ENCODE assay signal across 10 cellular contexts in genomic region chr17:78355701-78356100, GRCh38. TPM values are rescaled to one million over a fixed set of nuclear protein-coding genes. Genes with fewer than 3 reads are reported as not detected.
DNase-seq lines count a peak whose midpoint lies in the region; ATAC-seq, FAIRE-seq and TF ChIP-seq lines count a peak whose summit lies in the region.
"Had no signal": no experiment of that assay in that cellular context is flagged by ENCODE, and none has a peak within 500 bp of the region (broad histone marks: within the 10 kb centered on the region; RNA-seq: fewer than 3 reads in every experiment).

No MANE protein-coding gene starts in this region.

- H3K4me1 Mint-ChIP-seq in CD14-positive monocyte: peaks cover 72% of the 10 kb centered on the region
- peaks cover 43 to 46% of the 10 kb centered on the region in 2 donors for H3K4me1 Mint-ChIP-seq in natural killer cell treated with Interleukin-12 subunit alpha and Interleukin-12 subunit beta and Interleukin-15 and Interleukin-18, amount 100 ng/mL, for 72 hours (ENCODE audit: low read depth in 2 of 2)

- no peaks in the 10 kb centered on the region for H4K20me1 ChIP-seq in Loucy (ENCODE audit: insufficient read depth, low read length, poor library complexity, severe bottlenecking)

- H3K36me3 Mint-ChIP-seq in CD14-positive monocyte: peaks cover 23 to 30% of the 10 kb centered on the region in 2 donors
- H3K36me3 Mint-ChIP-seq in natural killer cell treated with Interleukin-12 subunit alpha and Interleukin-12 subunit beta and Interleukin-15 and Interleukin-18, amount 100 ng/mL, for 72 hours: peaks cover 6% of the 10 kb centered on the region

- peak overlapping the region; percentile 55 for H3K4me2 ChIP-seq in Loucy (ENCODE audit: low read depth, low read length, poor library complexity, severe bottlenecking)

- peak overlapping the region; percentile 74 to 90 (median 81) for H3K27ac Mint-ChIP-seq in CD14-positive monocyte
- peak overlapping the region; percentile 96 to 98 for H3K27ac Mint-ChIP-seq in natural killer cell treated with Interleukin-12 subunit alpha and Interleukin-12 subunit beta and Interleukin-15 and Interleukin-18, amount 100 ng/mL, for 72 hours

- H3K4me3 ChIP-seq in Loucy (ENCODE audit: low read length, poor library complexity, severe bottlenecking) (no peak overlapping the region), coronary artery (no peak overlapping the region)

- no peak for TF ChIP-seq CTCF in CD14-positive monocyte (IDR thresholded peaks at IDR 0.05)
- no peak for TF ChIP-seq CTCF in Loucy (conservative IDR thresholded peaks at IDR 0.05; ENCODE audit: low read length)
- no peak for TF ChIP-seq CTCF in coronary artery (IDR thresholded peaks at IDR 0.05)

- H3K9ac ChIP-seq in Loucy (ENCODE audit: low read depth, low read length, poor library complexity, severe bottlenecking): no peak overlapping the region

- H3K27ac ChIP-seq in coronary artery: peak overlapping the region; percentile 46 to 85

- no peaks in the 10 kb centered on the region for H3K36me3 ChIP-seq in Loucy (ENCODE audit: insufficient read depth, low read length)

- no peak for TF ChIP-seq POLR2A in H54 (IDR thresholded peaks at IDR 0.05; ENCODE audit: low read depth, low read length)

- H3K9me3 Mint-ChIP-seq in CD14-positive monocyte: peaks cover 0 to 17% (median 15%) of the 10 kb centered on the region in 7 donors
- no peaks in the 10 kb centered on the region for H3K9me3 Mint-ChIP-seq in natural killer cell treated with Interleukin-12 subunit alpha and Interleukin-12 subunit beta and Interleukin-15 and Interleukin-18, amount 100 ng/mL, for 72 hours

- peaks cover 9% of the 10 kb centered on the region for H3K27me3 ChIP-seq in Loucy (ENCODE audit: insufficient read depth, low read length, poor library complexity, severe bottlenecking)

- no peak overlapping the region for H2AFZ ChIP-seq in Loucy (ENCODE audit: low read length)

- H3K9me2 ChIP-seq in Loucy (replicated peaks; ENCODE audit: low read depth, low read length): no peaks in the 10 kb centered on the region

- H3K79me2 ChIP-seq in Loucy (ENCODE audit: insufficient read depth, low read length): no peaks in the 10 kb centered on the region

- no peak for FAIRE-seq in H54 (lab: Jason Lieb, UNC)

- DNase-seq in CD14-positive monocyte (ENCODE audit: low spot score): no peak
- no peak for DNase-seq in coronary artery (ENCODE audit: low spot score)
- peak; percentile 45 for DNase-seq in natural killer cell treated with Interleukin-12 subunit alpha and Interleukin-12 subunit beta and Interleukin-15 and Interleukin-18, amount 100 ng/mL, for 72 hours (ENCODE audit: low spot score)
- no peak for DNase-seq in stimulated activated CD4-positive, alpha-beta T cell treated with anti-CD3 and anti-CD28 coated beads, Interleukin-15, amount 100 ng/mL, for 24 hours
- DNase-seq in H54 (ENCODE audit: insufficient read length, low spot score): no peak
- DNase-seq: activated gamma-delta T cell, NCI-H1694 had no signal

- H3K4me3 Mint-ChIP-seq in CD14-positive monocyte: peak overlapping the region; percentile 43 to 71
- peak overlapping the region; percentile 90 for H3K4me3 Mint-ChIP-seq in natural killer cell treated with Interleukin-12 subunit alpha and Interleukin-12 subunit beta and Interleukin-15 and Interleukin-18, amount 100 ng/mL, for 72 hours

- peaks cover 5% of the 10 kb centered on the region; the same call in 1 of the 2 replicates for H3F3A ChIP-seq in Loucy (ENCODE audit: low read depth)

- peaks cover 31% of the 10 kb centered on the region for H3K4me1 ChIP-seq in Loucy (ENCODE audit: insufficient read depth, low read length, poor library complexity, severe bottlenecking)

- ATAC-seq in natural killer cell treated with Interleukin-12 subunit alpha and Interleukin-12 subunit beta and Interleukin-15 and Interleukin-18, amount 100 ng/mL, for 72 hours: no peak
- no peak for ATAC-seq in HG02973 (IDR thresholded peaks at IDR 0.05; ENCODE audit: unreplicated experiment)
- no peak for ATAC-seq in GM21381 (IDR thresholded peaks at IDR 0.05; ENCODE audit: unreplicated experiment)

- H3K9me3 ChIP-seq in Loucy (ENCODE audit: insufficient read depth, low read depth, low read length): no peaks in the 10 kb centered on the region

- intact Hi-C loops in CD14-positive monocyte (cut with micrococcal nuclease): loop anchor here in 1 of 2 donors (2.0 kb wide), 1 partner anchor 19 kb away; no protein-coding TSS in a partner anchor

- peaks cover 30 to 49% (median 36%) of the 10 kb centered on the region in 3 donors for H3K27me3 Mint-ChIP-seq in CD14-positive monocyte (ENCODE audit: low read depth in 3 of 3)
- no peaks in the 10 kb centered on the region for H3K27me3 Mint-ChIP-seq in natural killer cell treated with Interleukin-12 subunit alpha and Interleukin-12 subunit beta and Interleukin-15 and Interleukin-18, amount 100 ng/mL, for 72 hours

RNA-seq across cellular contexts. Expression of gene SOCS3, which starts 4.2 kb away (rescaled TPM):
- 100 to 1,000 TPM; 123 to 144 TPM for polyA plus RNA-seq in CD14-positive monocyte
- 100 to 1,000 TPM; 110 to 156 TPM for total RNA-seq in natural killer cell treated with Interleukin-12 subunit alpha and Interleukin-12 subunit beta and Interleukin-15 and Interleukin-18, amount 100 ng/mL, for 72 hours

RNA-seq across cellular contexts. Expression of gene PGS1, which starts 22.7 kb away (rescaled TPM):
- polyA plus RNA-seq in CD14-positive monocyte: 10 to 100 TPM; 26.0 to 28.0 TPM
- total RNA-seq in natural killer cell treated with Interleukin-12 subunit alpha and Interleukin-12 subunit beta and Interleukin-15 and Interleukin-18, amount 100 ng/mL, for 72 hours: 100 to 1,000 TPM in 1 of 2 donors, 10 to 100 TPM in 1; 83.0 to 139 TPM
